1 cellular context compared by ENCODE assay signal in the genomic region with DNA sequence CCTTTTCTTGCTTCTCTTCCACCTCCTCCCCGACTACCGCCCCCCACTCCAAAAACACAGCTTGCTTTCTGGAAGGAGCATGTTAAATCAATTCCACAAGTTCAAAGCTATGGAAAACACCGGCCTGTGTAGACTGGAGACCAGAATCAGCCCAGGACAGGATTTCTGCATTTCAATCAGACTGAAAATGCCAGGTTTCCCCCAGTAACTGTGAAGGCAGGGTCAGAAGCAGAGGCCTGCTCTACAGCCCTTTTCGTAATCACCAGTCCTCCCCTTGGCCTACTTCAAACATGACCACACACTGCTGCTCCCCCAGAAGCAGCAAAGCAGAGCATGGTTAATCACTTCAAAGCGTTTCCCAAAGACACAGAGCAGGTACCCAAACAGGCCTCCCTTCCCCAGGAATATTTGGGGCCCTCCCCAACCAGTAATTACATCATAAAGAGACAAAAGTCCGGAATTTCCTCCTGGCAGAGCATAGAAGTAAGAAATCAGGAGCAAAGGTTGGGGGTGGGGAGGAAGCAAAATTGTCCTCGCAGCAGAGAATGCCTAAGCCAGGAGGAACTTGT.
A peak's percentile ranks its signal among the peaks of the same experiment; 100 is the strongest.
TF ChIP-seq lines count a peak whose summit lies in the region.

No MANE protein-coding gene starts in this region.

TF ChIP-seq in endothelial cell of umbilical vein, 7 proteins besides CTCF, POLR2A, EP300 and RAD21 (continued from another document):
- TF ChIP-seq POLR2AphosphoS5 (IDR thresholded peaks at IDR 0.05; ENCODE audit: insufficient read depth, low read depth, low read length) = peak; percentile 35
